Comparison of ENCODE assay signal across 22 cellular contexts in the genomic region with DNA sequence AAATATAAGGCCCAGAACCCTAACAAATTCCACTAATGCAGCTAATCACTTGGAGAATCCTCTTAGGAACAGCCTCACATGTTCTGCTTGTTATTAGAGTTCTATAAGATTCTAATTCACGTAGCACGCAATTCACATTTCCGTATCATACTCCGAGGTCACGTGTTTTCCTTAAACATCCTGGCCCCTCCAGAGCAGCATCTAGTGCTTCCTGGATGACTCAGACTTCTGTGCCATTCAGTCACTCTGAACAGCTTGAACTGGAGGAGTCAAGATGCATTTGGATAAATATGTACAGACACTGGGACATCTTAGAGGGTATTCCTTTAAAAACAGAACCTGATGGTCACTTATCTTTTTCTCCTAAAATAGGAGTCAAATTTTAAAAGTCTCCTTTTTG.
DNase-seq lines count a peak whose midpoint lies in the region; ATAC-seq and TF ChIP-seq lines count a peak whose summit lies in the region.
"Had no signal": no experiment of that assay in that cellular context is flagged by ENCODE, and none has a peak within 500 bp of the region (broad histone marks: within the 10 kb centered on the region; RNA-seq: fewer than 3 reads in every experiment).

No MANE protein-coding gene starts in this region.

- H3K4me2 ChIP-seq in neural progenitor cell: no peak overlapping the region
- H3K4me2 ChIP-seq: BLaER1 treated with 17β-estradiol and CSF1 and Interleukin-3, amounts not matched to agents 10 nM and 100 nM had no signal

- no peak overlapping the region for H3K27ac Mint-ChIP-seq in activated CD8-positive, alpha-beta T cell treated with anti-CD3 and anti-CD28 coated beads for 36 hours
- no peak overlapping the region for H3K27ac Mint-ChIP-seq in neural progenitor cell
- H3K27ac Mint-ChIP-seq in stimulated activated effector memory CD8-positive, alpha-beta T cell treated with anti-CD3 and anti-CD28 coated beads, Interleukin-12 subunit alpha, Interleukin-12 subunit beta, amount 100 ng/mL, for 72 hours: no peak overlapping the region
- H3K27ac Mint-ChIP-seq: activated T-helper 1 cell treated with anti-CD3 and anti-CD28 coated beads, Interleukin-12 subunit alpha, Interleukin-12 subunit beta, Interleukin-2, Interleukin-4 antibody, amounts not matched to agents 30 ng/mL and 10 ng/mL and 1 ng/mL, durations not matched to agents 14 hours and 24 hours and 36 hours; naive thymus-derived CD4-positive, alpha-beta T cell; T-helper 1 cell treated with Interleukin-12 subunit alpha and Interleukin-12 subunit beta and Interleukin-4 antibody, amounts not matched to agents 30 μg/mL and 1 μg/mL, for 36 hours had no signal

- no peaks in the 10 kb centered on the region for H3K79me2 ChIP-seq in neural progenitor cell (ENCODE audit: low read depth)

- H4K20me1 ChIP-seq in neural progenitor cell (ENCODE audit: low read depth): no peaks in the 10 kb centered on the region
- H4K20me1 ChIP-seq: BLaER1 treated with 17β-estradiol and CSF1 and Interleukin-3, amounts not matched to agents 10 nM and 100 nM had no signal

- peak; percentile 69 for ATAC-seq in activated CD8-positive, alpha-beta T cell treated with anti-CD3 and anti-CD28 coated beads for 36 hours
- no peak for ATAC-seq in stimulated activated effector memory CD8-positive, alpha-beta T cell treated with anti-CD3 and anti-CD28 coated beads, Interleukin-12 subunit alpha, Interleukin-12 subunit beta, amount 100 ng/mL, for 72 hours
- ATAC-seq in HG03354 (IDR thresholded peaks at IDR 0.05; ENCODE audit: poor library complexity, severe bottlenecking, unreplicated experiment) (no peak), Right ventricle myocardium superior (ENCODE audit: poor library complexity) (no peak)
- ATAC-seq: HepG2; left lobe of liver; naive thymus-derived CD4-positive, alpha-beta T cell had no signal

- H3K36me3 ChIP-seq in neural progenitor cell: no peaks in the 10 kb centered on the region
- H3K36me3 ChIP-seq: BLaER1 treated with 17β-estradiol and CSF1 and Interleukin-3, amounts not matched to agents 10 nM and 100 nM; right lobe of liver; uterus had no signal

- CTCF ChIA-PET in activated CD8-positive, alpha-beta T cell treated with anti-CD3 and anti-CD28 coated beads for 36 hours (lab: Charles Lee): interaction anchor here (0.7 kb wide), 1 partner anchor 37 kb away, joined by 3 read pairs; no protein-coding TSS in a partner anchor

- POLR2A ChIA-PET in activated CD8-positive, alpha-beta T cell treated with anti-CD3 and anti-CD28 coated beads for 36 hours (lab: Charles Lee): no interaction called here

- no peak overlapping the region for H3K27ac ChIP-seq in neural progenitor cell
- H3K27ac ChIP-seq: BLaER1 treated with 17β-estradiol and CSF1 and Interleukin-3, amounts not matched to agents 10 nM and 100 nM; epithelial cell of prostate; Peyer's patch; right lobe of liver; uterus had no signal

- no peak overlapping the region for H2AFZ ChIP-seq in neural progenitor cell (replicated peaks)

- H3K9me3 Mint-ChIP-seq in activated CD8-positive, alpha-beta T cell treated with anti-CD3 and anti-CD28 coated beads for 36 hours: no peaks in the 10 kb centered on the region
- H3K9me3 Mint-ChIP-seq in neural progenitor cell: peaks cover 2% of the 10 kb centered on the region
- no peaks in the 10 kb centered on the region for H3K9me3 Mint-ChIP-seq in stimulated activated effector memory CD8-positive, alpha-beta T cell treated with anti-CD3 and anti-CD28 coated beads, Interleukin-12 subunit alpha, Interleukin-12 subunit beta, amount 100 ng/mL, for 72 hours
- H3K9me3 Mint-ChIP-seq: activated T-helper 1 cell treated with anti-CD3 and anti-CD28 coated beads, Interleukin-12 subunit alpha, Interleukin-12 subunit beta, Interleukin-2, Interleukin-4 antibody, amounts not matched to agents 30 ng/mL and 10 ng/mL and 1 ng/mL, durations not matched to agents 14 hours and 24 hours and 36 hours; T-helper 1 cell treated with Interleukin-12 subunit alpha and Interleukin-12 subunit beta and Interleukin-4 antibody, amounts not matched to agents 30 μg/mL and 1 μg/mL, for 36 hours had no signal

- intact Hi-C loops in activated CD8-positive, alpha-beta T cell treated with anti-CD3 and anti-CD28 coated beads for 36 hours (cut with micrococcal nuclease): no loop called here
- intact Hi-C loops in Right ventricle myocardium superior (cut with DNase I): no loop called here

- no peak overlapping the region for H3K9ac ChIP-seq in neural progenitor cell
- H3K9ac ChIP-seq: BLaER1 treated with 17β-estradiol and CSF1 and Interleukin-3, amounts not matched to agents 10 nM and 100 nM had no signal

- no peak overlapping the region for H3K4me3 ChIP-seq in neural progenitor cell
- H3K4me3 ChIP-seq: BLaER1 treated with 17β-estradiol and CSF1 and Interleukin-3, amounts not matched to agents 10 nM and 100 nM; Peyer's patch; right lobe of liver; uterus had no signal

- peaks cover 2% of the 10 kb centered on the region for H3K4me1 Mint-ChIP-seq in activated CD8-positive, alpha-beta T cell treated with anti-CD3 and anti-CD28 coated beads for 36 hours (ENCODE audit: low read depth)
- H3K4me1 Mint-ChIP-seq in neural progenitor cell: peaks cover 12% of the 10 kb centered on the region
- H3K4me1 Mint-ChIP-seq in stimulated activated effector memory CD8-positive, alpha-beta T cell treated with anti-CD3 and anti-CD28 coated beads, Interleukin-12 subunit alpha, Interleukin-12 subunit beta, amount 100 ng/mL, for 72 hours: no peaks in the 10 kb centered on the region

- no peak for TF ChIP-seq CTCF in activated CD8-positive, alpha-beta T cell treated with anti-CD3 and anti-CD28 coated beads for 36 hours (IDR thresholded peaks at IDR 0.05)
- TF ChIP-seq CTCF in neural progenitor cell (IDR thresholded peaks at IDR 0.05): no peak

- peaks cover 10% of the 10 kb centered on the region for H3K4me1 ChIP-seq in neural progenitor cell
- H3K4me1 ChIP-seq: BLaER1 treated with 17β-estradiol and CSF1 and Interleukin-3, amounts not matched to agents 10 nM and 100 nM; Peyer's patch; right lobe of liver; uterus had no signal

- DNase-seq in COLO829 (ENCODE audit: low spot score): peak; percentile 68
- DNase-seq in HCEC 1CT: peak; percentile 74
- peak; percentile 18 for DNase-seq in activated CD8-positive, alpha-beta T cell treated with anti-CD3 and anti-CD28 coated beads for 36 hours
- DNase-seq in glomerular endothelial cell (ENCODE audit: extremely low read depth, low read depth, low spot score): peak; percentile 39
- no peak for DNase-seq in neural progenitor cell (ENCODE audit: low spot score)
- DNase-seq in stimulated activated effector memory CD8-positive, alpha-beta T cell treated with anti-CD3 and anti-CD28 coated beads, Interleukin-12 subunit alpha, Interleukin-12 subunit beta, amount 100 ng/mL, for 72 hours (ENCODE audit: low spot score in 2 of 2): no peak
- DNase-seq in Right ventricle myocardium superior: no peak
- DNase-seq: activated CD4-positive, CD25-positive, alpha-beta regulatory T cell treated with anti-CD3 and anti-CD28 coated beads, Interleukin-2, amount 50 U/mL, for 72 hours; hippocampal formation; naive thymus-derived CD4-positive, alpha-beta T cell; NCI-H1417; Peyer's patch; right lobe of liver; stimulated activated naive CD4-positive, alpha-beta T cell; uterus had no signal

- no peaks in the 10 kb centered on the region for H3K27me3 ChIP-seq in neural progenitor cell
- H3K27me3 ChIP-seq: BLaER1 treated with 17β-estradiol and CSF1 and Interleukin-3, amounts not matched to agents 10 nM and 100 nM; Peyer's patch; right lobe of liver; uterus had no signal

- no peak overlapping the region for H3K4me3 Mint-ChIP-seq in activated CD8-positive, alpha-beta T cell treated with anti-CD3 and anti-CD28 coated beads for 36 hours
- H3K4me3 Mint-ChIP-seq in neural progenitor cell: no peak overlapping the region
- H3K4me3 Mint-ChIP-seq in stimulated activated effector memory CD8-positive, alpha-beta T cell treated with anti-CD3 and anti-CD28 coated beads, Interleukin-12 subunit alpha, Interleukin-12 subunit beta, amount 100 ng/mL, for 72 hours: no peak overlapping the region
- H3K4me3 Mint-ChIP-seq: activated T-helper 1 cell treated with anti-CD3 and anti-CD28 coated beads, Interleukin-12 subunit alpha, Interleukin-12 subunit beta, Interleukin-2, Interleukin-4 antibody, amounts not matched to agents 30 ng/mL and 10 ng/mL and 1 ng/mL, durations not matched to agents 14 hours and 24 hours and 36 hours; naive thymus-derived CD4-positive, alpha-beta T cell; T-helper 1 cell treated with Interleukin-12 subunit alpha and Interleukin-12 subunit beta and Interleukin-4 antibody, amounts not matched to agents 30 μg/mL and 1 μg/mL, for 36 hours had no signal

- H3K27me3 Mint-ChIP-seq in activated CD8-positive, alpha-beta T cell treated with anti-CD3 and anti-CD28 coated beads for 36 hours: peaks cover 20% of the 10 kb centered on the region
- H3K27me3 Mint-ChIP-seq in neural progenitor cell (ENCODE audit: insufficient read depth, low read depth): peaks cover 5% of the 10 kb centered on the region

- peaks cover 8% of the 10 kb centered on the region for H3F3A ChIP-seq in neural progenitor cell (ENCODE audit: low read depth)

- no peaks in the 10 kb centered on the region for H3K36me3 Mint-ChIP-seq in activated CD8-positive, alpha-beta T cell treated with anti-CD3 and anti-CD28 coated beads for 36 hours (ENCODE audit: low read depth)
- H3K36me3 Mint-ChIP-seq in neural progenitor cell: no peaks in the 10 kb centered on the region
- H3K36me3 Mint-ChIP-seq in stimulated activated effector memory CD8-positive, alpha-beta T cell treated with anti-CD3 and anti-CD28 coated beads, Interleukin-12 subunit alpha, Interleukin-12 subunit beta, amount 100 ng/mL, for 72 hours: no peaks in the 10 kb centered on the region
- H3K36me3 Mint-ChIP-seq: naive thymus-derived CD4-positive, alpha-beta T cell had no signal

- no peaks in the 10 kb centered on the region for H3K9me3 ChIP-seq in neural progenitor cell (ENCODE audit: low read depth)
- H3K9me3 ChIP-seq: BLaER1 treated with 17β-estradiol and CSF1 and Interleukin-3, amounts not matched to agents 10 nM and 100 nM; Peyer's patch; right lobe of liver; uterus had no signal

Comparison
In these comparisons a context has a peak if more than half of its experiments do, and no peak if none do; other contexts are left out.
1. DNase-seq: peak in COLO829 (single experiment), HCEC 1CT (single experiment), activated CD8-positive, alpha-beta T cell treated with anti-CD3 and anti-CD28 coated beads for 36 hours (single experiment) and glomerular endothelial cell (single experiment); none in neural progenitor cell (single experiment), stimulated activated effector memory CD8-positive, alpha-beta T cell treated with anti-CD3 and anti-CD28 coated beads, Interleukin-12 subunit alpha, Interleukin-12 subunit beta, amount 100 ng/mL, for 72 hours (0 of 2) and Right ventricle myocardium superior (single experiment).